33 cellular contexts compared by ENCODE assay signal in genomic region chr1:90407737-90408136, GRCh38.
DNase-seq lines count a peak whose midpoint lies in the region; ATAC-seq and TF ChIP-seq lines count a peak whose summit lies in the region.
"Had no signal": no experiment of that assay in that cellular context is flagged by ENCODE, and none has a peak within 500 bp of the region (broad histone marks: within the 10 kb centered on the region; RNA-seq: fewer than 3 reads in every experiment).

No MANE protein-coding gene starts in this region.

- POLR2A ChIA-PET in SK-N-SH (lab: Yijun Ruan, JAX): no interaction called here
- POLR2A ChIA-PET in activated CD4-positive, alpha-beta memory T cell treated with anti-CD3 and anti-CD28 coated beads, Interleukin-2, amount 10 ng/mL, durations not matched to agents 7 days and 5 days (lab: Charles Lee): no interaction called here

- H3F3A ChIP-seq in SK-N-SH (replicated peaks; ENCODE audit: insufficient read depth): no peaks in the 10 kb centered on the region

- no peaks in the 10 kb centered on the region for H3K36me3 ChIP-seq in SK-N-SH (replicated peaks in 1 of 2; ENCODE audit: control insufficient read depth in 1 of 2, insufficient read depth in 2 of 2, low read length in 1 of 2)
- H3K36me3 ChIP-seq in trophoblast cell (ENCODE audit: control insufficient read depth in 1 of 2, insufficient read depth in 2 of 2, low read length in 2 of 2): no peaks in the 10 kb centered on the region
- H3K36me3 ChIP-seq: BE2C; BLaER1; BLaER1 treated with 17β-estradiol and CSF1 and Interleukin-3, amounts not matched to agents 10 nM and 100 nM had no signal

- H2AFZ ChIP-seq in SK-N-SH (ENCODE audit: low read depth): no peak overlapping the region
- H2AFZ ChIP-seq in trophoblast cell (ENCODE audit: insufficient read depth, low read length, poor library complexity): no peak overlapping the region

- no peak overlapping the region for H3K4me3 Mint-ChIP-seq in activated CD4-positive, alpha-beta T cell treated with anti-CD3 and anti-CD28 coated beads, Interleukin-2, amount 10 ng/mL, durations not matched to agents 24 days and 14 days
- no peak overlapping the region for H3K4me3 Mint-ChIP-seq in activated CD4-positive, alpha-beta memory T cell treated with anti-CD3 and anti-CD28 coated beads, Interleukin-2, amount 10 ng/mL, durations not matched to agents 7 days and 5 days
- H3K4me3 Mint-ChIP-seq: B cell; CD14-positive monocyte; CD4-positive, alpha-beta memory T cell; CD4-positive, alpha-beta T cell; CD4-positive, CD25-positive, alpha-beta regulatory T cell; CD8-positive, alpha-beta memory T cell; CD8-positive, alpha-beta T cell had no signal

- no peak overlapping the region for H3K14ac ChIP-seq in trophoblast cell (ENCODE audit: low read length)

- H4K12ac ChIP-seq in trophoblast cell (ENCODE audit: low read depth, low read length): no peak overlapping the region

- H2BK120ac ChIP-seq in trophoblast cell (ENCODE audit: insufficient read depth, low read length, poor library complexity): no peak overlapping the region

- H3K27ac ChIP-seq in SK-N-SH (ENCODE audit: low read depth in 2 of 2, low read length in 1 of 2) (no peak overlapping the region), trophoblast cell (ENCODE audit: low read depth, low read length) (no peak overlapping the region)
- H3K27ac ChIP-seq: 22Rv1; A549; BLaER1; BLaER1 treated with 17β-estradiol and CSF1 and Interleukin-3, amounts not matched to agents 10 nM and 100 nM; C4-2B had no signal

- no peak overlapping the region for H2BK12ac ChIP-seq in trophoblast cell (ENCODE audit: low read length)

- WGBS in SK-N-SH (ENCODE audit: low lambda C conversion rate): 17% methylated on average over 3 of the region's 3 CpGs
- no CpG with 5 or more reads among the region's 3 CpGs for WGBS in trophoblast cell (ENCODE audit: extremely low coverage, insufficient coverage, insufficient read length)

- H3K4ac ChIP-seq in trophoblast cell (ENCODE audit: low read depth, low read length): no peak overlapping the region

- H3K9me3 ChIP-seq in SK-N-SH: no peaks in the 10 kb centered on the region
- no peaks in the 10 kb centered on the region for H3K9me3 ChIP-seq in trophoblast cell (ENCODE audit: insufficient read depth, low read depth, low read length)
- H3K9me3 ChIP-seq: A549; BE2C; BLaER1; BLaER1 treated with 17β-estradiol and CSF1 and Interleukin-3, amounts not matched to agents 10 nM and 100 nM; Caco-2 had no signal

- H3K27me3 Mint-ChIP-seq in activated CD4-positive, alpha-beta T cell treated with anti-CD3 and anti-CD28 coated beads, Interleukin-2, amount 10 ng/mL, durations not matched to agents 24 days and 14 days: no peaks in the 10 kb centered on the region
- no peaks in the 10 kb centered on the region for H3K27me3 Mint-ChIP-seq in activated CD4-positive, alpha-beta memory T cell treated with anti-CD3 and anti-CD28 coated beads, Interleukin-2, amount 10 ng/mL, durations not matched to agents 7 days and 5 days
- H3K27me3 Mint-ChIP-seq: CD4-positive, CD25-positive, alpha-beta regulatory T cell; CD8-positive, alpha-beta memory T cell had no signal

- no peaks in the 10 kb centered on the region for H3K9me2 ChIP-seq in SK-N-SH

- H3K9ac ChIP-seq in SK-N-SH: no peak overlapping the region
- H3K9ac ChIP-seq in trophoblast cell (ENCODE audit: low read length): no peak overlapping the region
- H3K9ac ChIP-seq: BLaER1; BLaER1 treated with 17β-estradiol and CSF1 and Interleukin-3, amounts not matched to agents 10 nM and 100 nM had no signal

- peaks cover 2% of the 10 kb centered on the region for H3K79me1 ChIP-seq in trophoblast cell (ENCODE audit: low read length)

- no peaks in the 10 kb centered on the region for H4K20me1 ChIP-seq in SK-N-SH (ENCODE audit: insufficient read depth)
- H4K20me1 ChIP-seq: BLaER1; BLaER1 treated with 17β-estradiol and CSF1 and Interleukin-3, amounts not matched to agents 10 nM and 100 nM had no signal

- H3K4me2 ChIP-seq in SK-N-SH: no peak overlapping the region
- H3K4me2 ChIP-seq in trophoblast cell (ENCODE audit: low read length): no peak overlapping the region
- H3K4me2 ChIP-seq: A549; BLaER1; BLaER1 treated with 17β-estradiol and CSF1 and Interleukin-3, amounts not matched to agents 10 nM and 100 nM had no signal

- peak in 1 of 2 experiments; percentile 40; a peak in 1 of 4 replicates for TF ChIP-seq EP300 in SK-N-SH (IDR thresholded peaks at IDR 0.05; ENCODE audit: borderline replicate concordance in 1 of 2, low read depth in 1 of 2, low read length in 1 of 2)

- H3K36me3 Mint-ChIP-seq in activated CD4-positive, alpha-beta T cell treated with anti-CD3 and anti-CD28 coated beads, Interleukin-2, amount 10 ng/mL, durations not matched to agents 24 days and 14 days (ENCODE audit: low read depth): no peaks in the 10 kb centered on the region
- H3K36me3 Mint-ChIP-seq in activated CD4-positive, alpha-beta memory T cell treated with anti-CD3 and anti-CD28 coated beads, Interleukin-2, amount 10 ng/mL, durations not matched to agents 7 days and 5 days (ENCODE audit: low read depth): no peaks in the 10 kb centered on the region
- H3K36me3 Mint-ChIP-seq: CD14-positive monocyte; CD4-positive, alpha-beta memory T cell; CD4-positive, CD25-positive, alpha-beta regulatory T cell; CD8-positive, alpha-beta memory T cell; CD8-positive, alpha-beta T cell had no signal

- no peak overlapping the region for H3K18ac ChIP-seq in trophoblast cell (ENCODE audit: low read length)

- no peaks in the 10 kb centered on the region for H3K79me2 ChIP-seq in SK-N-SH (ENCODE audit: insufficient read depth)
- no peaks in the 10 kb centered on the region for H3K79me2 ChIP-seq in trophoblast cell (ENCODE audit: control insufficient read depth, insufficient read depth, low read length, poor library complexity)

- H3K9me3 Mint-ChIP-seq in activated CD4-positive, alpha-beta T cell treated with anti-CD3 and anti-CD28 coated beads, Interleukin-2, amount 10 ng/mL, durations not matched to agents 24 days and 14 days: no peaks in the 10 kb centered on the region
- H3K9me3 Mint-ChIP-seq in activated CD4-positive, alpha-beta memory T cell treated with anti-CD3 and anti-CD28 coated beads, Interleukin-2, amount 10 ng/mL, durations not matched to agents 7 days and 5 days: no peaks in the 10 kb centered on the region
- H3K9me3 Mint-ChIP-seq: CD4-positive, alpha-beta T cell; CD8-positive, alpha-beta memory T cell had no signal

- no peak for TF ChIP-seq CTCF in SK-N-SH (IDR thresholded peaks at IDR 0.05)

- H3K27me3 ChIP-seq in SK-N-SH (ENCODE audit: insufficient read depth): no peaks in the 10 kb centered on the region
- no peaks in the 10 kb centered on the region for H3K27me3 ChIP-seq in trophoblast cell (ENCODE audit: insufficient read depth, low read length)
- H3K27me3 ChIP-seq: BE2C; BLaER1; BLaER1 treated with 17β-estradiol and CSF1 and Interleukin-3, amounts not matched to agents 10 nM and 100 nM had no signal

- CTCF ChIA-PET in SK-N-SH (lab: Yijun Ruan, JAX): no interaction called here
- CTCF ChIA-PET in activated CD4-positive, alpha-beta memory T cell treated with anti-CD3 and anti-CD28 coated beads, Interleukin-2, amount 10 ng/mL, durations not matched to agents 7 days and 5 days (lab: Charles Lee): no interaction called here

- no peak overlapping the region for H4K8ac ChIP-seq in trophoblast cell (ENCODE audit: low read depth, low read length)

- no peaks in the 10 kb centered on the region for H3K4me1 Mint-ChIP-seq in activated CD4-positive, alpha-beta T cell treated with anti-CD3 and anti-CD28 coated beads, Interleukin-2, amount 10 ng/mL, durations not matched to agents 24 days and 14 days
- H3K4me1 Mint-ChIP-seq in activated CD4-positive, alpha-beta memory T cell treated with anti-CD3 and anti-CD28 coated beads, Interleukin-2, amount 10 ng/mL, durations not matched to agents 7 days and 5 days: no peaks in the 10 kb centered on the region
- H3K4me1 Mint-ChIP-seq: B cell; CD14-positive monocyte; CD4-positive, alpha-beta memory T cell; CD4-positive, CD25-positive, alpha-beta regulatory T cell; CD8-positive, alpha-beta memory T cell had no signal

- no peak for TF ChIP-seq RAD21 in SK-N-SH (IDR thresholded peaks at IDR 0.05; ENCODE audit: low read length)

- DNase-seq in SK-N-SH: no peak
- peak; percentile 12 for DNase-seq in activated CD4-positive, alpha-beta T cell treated with anti-CD3 and anti-CD28 coated beads, Interleukin-2, amount 10 ng/mL, durations not matched to agents 24 days and 14 days
- DNase-seq in activated CD4-positive, alpha-beta T cell treated with anti-CD3 and anti-CD28 coated beads for 4 hours: no peak
- DNase-seq in trophoblast cell: peak; percentile 46 to 66
- DNase-seq in activated CD4-positive, alpha-beta memory T cell treated with anti-CD3 and anti-CD28 coated beads, Interleukin-2, amount 10 ng/mL, durations not matched to agents 7 days and 5 days: no peak
- DNase-seq: 8988T; ACHN; AML-193; BE2C; C1 segment of cervical spinal cord; Caco-2; Calu3; CD4-positive, alpha-beta memory T cell; CD4-positive, alpha-beta T cell; CD4-positive, CD25-positive, alpha-beta regulatory T cell; CD8-positive, alpha-beta memory T cell; CD8-positive, alpha-beta T cell; COR-L47; DMS 273 treated with DMSO at 0.1 percent for 48 hours; DMS153; DMS53; DMS79; DMS79 treated with DMSO at 0.1 percent for 48 hours; DND-41; EL had no signal

- no peak overlapping the region for H2AK5ac ChIP-seq in trophoblast cell (ENCODE audit: low read length)

- no peak overlapping the region for H3K23ac ChIP-seq in trophoblast cell (ENCODE audit: low read length)

- no peak overlapping the region for H4K91ac ChIP-seq in trophoblast cell (ENCODE audit: low read depth, low read length)

- intact Hi-C loops in activated CD4-positive, alpha-beta T cell treated with anti-CD3 and anti-CD28 coated beads, Interleukin-2, amount 10 ng/mL, durations not matched to agents 24 days and 14 days (cut with micrococcal nuclease): no loop called here

- no peak for ATAC-seq in SK-N-SH treated with all-trans-retinoic acid at 6 μM for 48 hours
- ATAC-seq: A549; CD8-positive, alpha-beta T cell had no signal

- no peak overlapping the region for H3K4me3 ChIP-seq in SK-N-SH (ENCODE audit: low read depth in 2 of 2, low read length in 1 of 2)
- no peak overlapping the region for H3K4me3 ChIP-seq in trophoblast cell (ENCODE audit: low read depth, low read length)
- H3K4me3 ChIP-seq: A549; BLaER1; BLaER1 treated with 17β-estradiol and CSF1 and Interleukin-3, amounts not matched to agents 10 nM and 100 nM had no signal

- no peak overlapping the region for H2BK5ac ChIP-seq in trophoblast cell (ENCODE audit: low read depth, low read length, poor library complexity)

- H3K4me1 ChIP-seq in SK-N-SH (ENCODE audit: control insufficient read depth in 1 of 2, insufficient read depth in 2 of 2, low read depth in 1 of 2, low read length in 1 of 2): peaks cover 0 to 4% of the 10 kb centered on the region in 2 experiments; a peak in 1 of 4 replicates
- peaks cover 3 to 5% of the 10 kb centered on the region in 2 experiments for H3K4me1 ChIP-seq in trophoblast cell (ENCODE audit: control insufficient read depth in 1 of 2, insufficient read depth in 2 of 2, low read length in 2 of 2)
- H3K4me1 ChIP-seq: BE2C; BLaER1; BLaER1 treated with 17β-estradiol and CSF1 and Interleukin-3, amounts not matched to agents 10 nM and 100 nM had no signal

- no peak overlapping the region for H3K27ac Mint-ChIP-seq in activated CD4-positive, alpha-beta T cell treated with anti-CD3 and anti-CD28 coated beads, Interleukin-2, amount 10 ng/mL, durations not matched to agents 24 days and 14 days
- no peak overlapping the region for H3K27ac Mint-ChIP-seq in activated CD4-positive, alpha-beta memory T cell treated with anti-CD3 and anti-CD28 coated beads, Interleukin-2, amount 10 ng/mL, durations not matched to agents 7 days and 5 days
- H3K27ac Mint-ChIP-seq: B cell; CD14-positive monocyte; CD4-positive, alpha-beta memory T cell; CD4-positive, alpha-beta T cell; CD4-positive, CD25-positive, alpha-beta regulatory T cell; CD8-positive, alpha-beta memory T cell; CD8-positive, alpha-beta T cell had no signal

Comparison
In these comparisons a context has a peak if more than half of its experiments do, and no peak if none do; other contexts are left out.
1. DNase-seq: peak in activated CD4-positive, alpha-beta T cell treated with anti-CD3 and anti-CD28 coated beads, Interleukin-2, amount 10 ng/mL, durations not matched to agents 24 days and 14 days (single experiment) and trophoblast cell (2 of 2); none in SK-N-SH (single experiment), activated CD4-positive, alpha-beta T cell treated with anti-CD3 and anti-CD28 coated beads for 4 hours (0 of 2) and activated CD4-positive, alpha-beta memory T cell treated with anti-CD3 and anti-CD28 coated beads, Interleukin-2, amount 10 ng/mL, durations not matched to agents 7 days and 5 days (single experiment).